Comparison of ENCODE assay signal across 20 cellular contexts in genomic region chr18:63515279-63515678, GRCh38. TPM values are rescaled to one million over a fixed set of nuclear protein-coding genes. Genes with fewer than 3 reads are reported as not detected.
DNase-seq lines count a peak whose midpoint lies in the region; ATAC-seq and TF ChIP-seq lines count a peak whose summit lies in the region.
"Had no signal": no experiment of that assay in that cellular context is flagged by ENCODE, and none has a peak within 500 bp of the region (broad histone marks: within the 10 kb centered on the region; RNA-seq: fewer than 3 reads in every experiment).

No MANE protein-coding gene starts in this region.

- no peaks in the 10 kb centered on the region; the same call in 1 of the 2 replicates for H3K27me3 ChIP-seq in BE2C
- no peaks in the 10 kb centered on the region for H3K27me3 ChIP-seq in brain microvascular endothelial cell (replicated peaks)
- H3K27me3 ChIP-seq: ovary had no signal

- H3K4me3 ChIP-seq in BE2C (ENCODE audit: low read depth, low read length) (no peak overlapping the region), HFF-Myc (replicated peaks; ENCODE audit: low read depth, low read length) (no peak overlapping the region), brain microvascular endothelial cell (ENCODE audit: low read depth, low read length) (no peak overlapping the region)
- H3K4me3 ChIP-seq: mucosa of descending colon, ovary had no signal

- H3K27ac Mint-ChIP-seq in mesothelial cell of epicardium: no peak overlapping the region
- no peak overlapping the region for H3K27ac Mint-ChIP-seq in activated T-cell treated with anti-CD3 and anti-CD28 coated beads, Interleukin-2, amount 50 U/mL, for 72 hours
- H3K27ac Mint-ChIP-seq in activated CD4-positive, alpha-beta T cell treated with anti-CD3 and anti-CD28 coated beads for 36 hours: no peak overlapping the region
- H3K27ac Mint-ChIP-seq: activated T-helper 2 cell treated with anti-CD3 and anti-CD28 coated beads, Interferon-gamma antibody, Interleukin-2, Interleukin-4, amounts not matched to agents 10 μg/mL and 5 μg/mL and 100 μg/mL, durations not matched to agents 14 hours and 24 hours and 36 hours had no signal

- no peaks in the 10 kb centered on the region for H3K36me3 Mint-ChIP-seq in mesothelial cell of epicardium
- H3K36me3 Mint-ChIP-seq in activated T-cell treated with anti-CD3 and anti-CD28 coated beads, Interleukin-2, amount 50 U/mL, for 72 hours (ENCODE audit: insufficient read depth in 2 of 2): no peaks in the 10 kb centered on the region
- no peaks in the 10 kb centered on the region for H3K36me3 Mint-ChIP-seq in activated CD4-positive, alpha-beta T cell treated with anti-CD3 and anti-CD28 coated beads for 36 hours (ENCODE audit: low read depth)

- H3K4me3 Mint-ChIP-seq in mesothelial cell of epicardium: no peak overlapping the region
- no peak overlapping the region for H3K4me3 Mint-ChIP-seq in activated T-cell treated with anti-CD3 and anti-CD28 coated beads, Interleukin-2, amount 50 U/mL, for 72 hours
- H3K4me3 Mint-ChIP-seq in activated CD4-positive, alpha-beta T cell treated with anti-CD3 and anti-CD28 coated beads for 36 hours: no peak overlapping the region

- H3K4me1 Mint-ChIP-seq in mesothelial cell of epicardium: peaks cover 14% of the 10 kb centered on the region
- peaks cover 6% of the 10 kb centered on the region for H3K4me1 Mint-ChIP-seq in activated T-cell treated with anti-CD3 and anti-CD28 coated beads, Interleukin-2, amount 50 U/mL, for 72 hours (ENCODE audit: low read depth)
- peaks cover 4% of the 10 kb centered on the region for H3K4me1 Mint-ChIP-seq in activated CD4-positive, alpha-beta T cell treated with anti-CD3 and anti-CD28 coated beads for 36 hours

- ATAC-seq in activated T-cell treated with anti-CD3 and anti-CD28 coated beads, Interleukin-2, amount 50 U/mL, for 72 hours (replicated peaks in 1 of 2): no peak
- no peak for ATAC-seq in activated CD4-positive, alpha-beta T cell treated with anti-CD3 and anti-CD28 coated beads for 36 hours
- no peak for ATAC-seq in GM18498 (IDR thresholded peaks at IDR 0.05; ENCODE audit: unreplicated experiment)
- ATAC-seq: activated CD4-positive, CD25-positive, alpha-beta regulatory T cell treated with anti-CD3 and anti-CD28 coated beads, Interleukin-2, amount 50 U/mL, for 24 hours; mucosa of descending colon had no signal

- H3K9me3 ChIP-seq in BE2C: no peaks in the 10 kb centered on the region
- H3K9me3 ChIP-seq: Caco-2, mucosa of descending colon, ovary had no signal

- H3K9me3 Mint-ChIP-seq in mesothelial cell of epicardium: no peaks in the 10 kb centered on the region
- no peaks in the 10 kb centered on the region for H3K9me3 Mint-ChIP-seq in activated T-cell treated with anti-CD3 and anti-CD28 coated beads, Interleukin-2, amount 50 U/mL, for 72 hours
- H3K9me3 Mint-ChIP-seq in activated CD4-positive, alpha-beta T cell treated with anti-CD3 and anti-CD28 coated beads for 36 hours (ENCODE audit: low read depth): no peaks in the 10 kb centered on the region
- H3K9me3 Mint-ChIP-seq: activated T-helper 2 cell treated with anti-CD3 and anti-CD28 coated beads, Interferon-gamma antibody, Interleukin-2, Interleukin-4, amounts not matched to agents 10 μg/mL and 5 μg/mL and 100 μg/mL, durations not matched to agents 14 hours and 24 hours and 36 hours had no signal

- H3K36me3 ChIP-seq in BE2C: no peaks in the 10 kb centered on the region
- no peaks in the 10 kb centered on the region for H3K36me3 ChIP-seq in brain microvascular endothelial cell (replicated peaks)
- H3K36me3 ChIP-seq: ovary had no signal

- peaks cover 24% of the 10 kb centered on the region for H3K27me3 Mint-ChIP-seq in mesothelial cell of epicardium (ENCODE audit: low read depth)
- H3K27me3 Mint-ChIP-seq in activated T-cell treated with anti-CD3 and anti-CD28 coated beads, Interleukin-2, amount 50 U/mL, for 72 hours (ENCODE audit: low read depth): peaks cover 7% of the 10 kb centered on the region
- peaks cover 5% of the 10 kb centered on the region for H3K27me3 Mint-ChIP-seq in activated CD4-positive, alpha-beta T cell treated with anti-CD3 and anti-CD28 coated beads for 36 hours

- DNase-seq in BE2C: no peak
- no peak for DNase-seq in HFF-Myc (ENCODE audit: extremely low read depth, low read depth)
- DNase-seq in brain microvascular endothelial cell: no peak
- no peak for DNase-seq in mesothelial cell of epicardium (ENCODE audit: low spot score in 2 of 2, unreplicated experiment in 2 of 2)
- DNase-seq in activated T-cell treated with anti-CD3 and anti-CD28 coated beads, Interleukin-2, amount 50 U/mL, for 72 hours: no peak
- no peak for DNase-seq in DMS79 (lab: John Stamatoyannopoulos, UW)
- no peak for DNase-seq in activated CD4-positive, alpha-beta T cell treated with anti-CD3 and anti-CD28 coated beads for 36 hours
- DNase-seq: Caco-2; caudate nucleus; effector memory CD4-positive, alpha-beta T cell; foreskin fibroblast; GDM1; mucosa of descending colon; NCI-H146; NCI-H345; ovary had no signal

- intact Hi-C loops in activated CD4-positive, alpha-beta T cell treated with anti-CD3 and anti-CD28 coated beads for 36 hours (cut with DNase I, micrococcal nuclease): loop anchor here in 1 of 2 experiments (5.0 kb wide), 1 partner anchor 482 kb away; no protein-coding TSS in a partner anchor

- in situ Hi-C loops in brain microvascular endothelial cell (cut with HindIII; ENCODE audit: low pct_ligation_motif_present, low sequenced_read_pairs): no loop called here

- no peak overlapping the region for H3K27ac ChIP-seq in brain microvascular endothelial cell
- H3K27ac ChIP-seq: ovary had no signal

- TF ChIP-seq CTCF in BE2C (IDR thresholded peaks at IDR 0.05; ENCODE audit: low read depth, low read length): 0 out of 2 replicates have a peak, but pooled peaks have one; percentile 16
- TF ChIP-seq CTCF in HFF-Myc (IDR thresholded peaks at IDR 0.05; ENCODE audit: low read depth, low read length, missing control alignments): peak; percentile 4
- peak; percentile 51 for TF ChIP-seq CTCF in brain microvascular endothelial cell (IDR thresholded peaks at IDR 0.05; ENCODE audit: low read depth, low read length, missing control alignments)
- TF ChIP-seq CTCF in mesothelial cell of epicardium (IDR thresholded peaks at IDR 0.05; ENCODE audit: unreplicated experiment): peak; percentile 69

- CTCF ChIA-PET in activated CD4-positive, alpha-beta T cell treated with anti-CD3 and anti-CD28 coated beads for 36 hours (lab: Charles Lee): interaction anchor here (0.6 to 0.7 kb wide), 2 partner anchors 11 to 65 kb away, joined by 3 read pairs; no protein-coding TSS in a partner anchor

- no peaks in the 10 kb centered on the region for H3K4me1 ChIP-seq in BE2C
- H3K4me1 ChIP-seq: Caco-2 had no signal

- POLR2A ChIA-PET in activated CD4-positive, alpha-beta T cell treated with anti-CD3 and anti-CD28 coated beads for 36 hours (lab: Charles Lee): no interaction called here

RNA-seq across cellular contexts. Expression of gene SERPINB12, which starts 26.9 kb away (rescaled TPM):
- polyA plus RNA-seq in BE2C (2012; ENCODE audit: insufficient read depth, insufficient read length, low read depth): not detected
- not detected in 3 replicates for total RNA-seq in mesothelial cell of epicardium
- total RNA-seq in activated T-cell treated with anti-CD3 and anti-CD28 coated beads, Interleukin-2, amount 50 U/mL, for 72 hours: not detected
- total RNA-seq in activated CD4-positive, alpha-beta T cell treated with anti-CD3 and anti-CD28 coated beads for 36 hours: not detected
- total RNA-seq: activated T-helper 2 cell treated with anti-CD3 and anti-CD28 coated beads, Interferon-gamma antibody, Interleukin-2, Interleukin-4, amounts not matched to agents 10 μg/mL and 5 μg/mL and 100 μg/mL, durations not matched to agents 14 hours and 24 hours and 36 hours; Caco-2; H4; mucosa of descending colon; ovary had no signal
- polyA plus RNA-seq: ovary had no signal

RNA-seq across cellular contexts. Expression of gene SERPINB5, which starts 38.5 kb away (rescaled TPM):
- not detected for polyA plus RNA-seq in BE2C (2012; ENCODE audit: insufficient read depth, insufficient read length, low read depth)
- total RNA-seq in mesothelial cell of epicardium: 0.13 to 0.22 TPM (median 0.18 TPM) in 3 replicates
- not detected for total RNA-seq in activated T-cell treated with anti-CD3 and anti-CD28 coated beads, Interleukin-2, amount 50 U/mL, for 72 hours
- total RNA-seq in activated CD4-positive, alpha-beta T cell treated with anti-CD3 and anti-CD28 coated beads for 36 hours: not detected
- total RNA-seq: activated T-helper 2 cell treated with anti-CD3 and anti-CD28 coated beads, Interferon-gamma antibody, Interleukin-2, Interleukin-4, amounts not matched to agents 10 μg/mL and 5 μg/mL and 100 μg/mL, durations not matched to agents 14 hours and 24 hours and 36 hours; Caco-2; H4 had no signal

Comparison
In these comparisons a context has a peak if more than half of its experiments do, and no peak if none do; other contexts are left out.
1. CTCF ChIP-seq: peak in every context shown above with its lines; median percentile 69 in mesothelial cell of epicardium; 51 in brain microvascular endothelial cell; 16 in BE2C; 4 in HFF-Myc.